Comparison of ENCODE assay signal across 18 cellular contexts in genomic region chr1:81682490-81682889, GRCh38.
DNase-seq lines count a peak whose midpoint lies in the region; ATAC-seq and TF ChIP-seq lines count a peak whose summit lies in the region.
"Had no signal": no experiment of that assay in that cellular context is flagged by ENCODE, and none has a peak within 500 bp of the region (broad histone marks: within the 10 kb centered on the region; RNA-seq: fewer than 3 reads in every experiment).

No MANE protein-coding gene starts in this region.

- H3K27me3 Mint-ChIP-seq in WTC11 (ENCODE audit: low read depth) = no peaks in the 10 kb centered on the region
- H3K27me3 Mint-ChIP-seq in activated CD4-positive, alpha-beta memory T cell treated with anti-CD3 and anti-CD28 coated beads for 36 hours = no peaks in the 10 kb centered on the region
- H3K27me3 Mint-ChIP-seq in MCF 10A (ENCODE audit: insufficient read depth, unreplicated experiment) = no peaks in the 10 kb centered on the region
- H3K27me3 Mint-ChIP-seq: CD4-positive, alpha-beta memory T cell; natural killer cell treated with Interleukin-12 subunit alpha and Interleukin-12 subunit beta and Interleukin-15 and Interleukin-18, amount 100 ng/mL, for 72 hours had no signal

- ATAC-seq in WTC11 (peak; percentile 90), upper lobe of right lung (peak; percentile 71), GM18907 (IDR thresholded peaks at IDR 0.05; ENCODE audit: unreplicated experiment) (no peak)
- ATAC-seq: natural killer cell treated with Interleukin-12 subunit alpha and Interleukin-12 subunit beta and Interleukin-15 and Interleukin-18, amount 100 ng/mL, for 72 hours; Right ventricle myocardium inferior had no signal

- H3K4me1 Mint-ChIP-seq in WTC11 = peaks cover 70% of the 10 kb centered on the region
- no peaks in the 10 kb centered on the region for H3K4me1 Mint-ChIP-seq in activated CD4-positive, alpha-beta memory T cell treated with anti-CD3 and anti-CD28 coated beads for 36 hours (ENCODE audit: low read depth)
- H3K4me1 Mint-ChIP-seq in MCF 10A (ENCODE audit: insufficient read depth, unreplicated experiment) = peaks cover 16% of the 10 kb centered on the region
- H3K4me1 Mint-ChIP-seq: CD4-positive, alpha-beta memory T cell had no signal

- H3K4me1 ChIP-seq in upper lobe of right lung = peaks cover 8% of the 10 kb centered on the region

- H3K36me3 ChIP-seq in upper lobe of right lung = no peaks in the 10 kb centered on the region
- H3K36me3 ChIP-seq: left ventricle myocardium inferior had no signal

- intact Hi-C loops in upper lobe of right lung (cut with DNase I) (no loop called here), MCF 10A (cut with micrococcal nuclease) (no loop called here)
- intact Hi-C loops in activated CD4-positive, alpha-beta memory T cell treated with anti-CD3 and anti-CD28 coated beads for 36 hours (cut with micrococcal nuclease) = no loop called here

- H3K4me3 Mint-ChIP-seq in WTC11 = no peak overlapping the region
- H3K4me3 Mint-ChIP-seq in activated CD4-positive, alpha-beta memory T cell treated with anti-CD3 and anti-CD28 coated beads for 36 hours = no peak overlapping the region
- no peak overlapping the region for H3K4me3 Mint-ChIP-seq in MCF 10A (ENCODE audit: unreplicated experiment)
- H3K4me3 Mint-ChIP-seq: activated T-helper 1 cell treated with anti-CD3 and anti-CD28 coated beads, Interleukin-12 subunit alpha, Interleukin-12 subunit beta, Interleukin-2, Interleukin-4 antibody, amounts not matched to agents 30 ng/mL and 10 ng/mL and 1 ng/mL, durations not matched to agents 14 hours and 24 hours and 36 hours; CD4-positive, alpha-beta memory T cell; natural killer cell treated with Interleukin-12 subunit alpha and Interleukin-12 subunit beta and Interleukin-15 and Interleukin-18, amount 100 ng/mL, for 72 hours had no signal

- CTCF ChIA-PET in WTC11 (lab: Charles Lee) = no interaction called here
- CTCF ChIA-PET in activated CD4-positive, alpha-beta memory T cell treated with anti-CD3 and anti-CD28 coated beads for 36 hours (lab: Charles Lee) = no interaction called here
- CTCF ChIA-PET in MCF 10A (lab: Yijun Ruan, JAX) = interaction anchor here (0.6 to 1.8 kb wide), 4 partner anchors 10 to 722 kb away, joined by 3 to 6 read pairs (median 4); no protein-coding TSS in a partner anchor

- DNase-seq in HCEC 1CT = peak; percentile 41
- DNase-seq in WTC11 (ENCODE audit: low spot score) = peak; percentile 18
- peak; percentile 17 for DNase-seq in iPS-NIHi7 (ENCODE audit: extremely low spot score)
- DNase-seq in upper lobe of right lung = no peak
- DNase-seq in activated CD4-positive, alpha-beta memory T cell treated with anti-CD3 and anti-CD28 coated beads for 36 hours = no peak
- no peak for DNase-seq in MCF 10A (ENCODE audit: unreplicated experiment)
- DNase-seq: activated CD4-positive, alpha-beta T cell treated with anti-CD3 and anti-CD28 coated beads, Interleukin-2, amount 50 U/mL, for 1 hour; aorta; CD4-positive, alpha-beta memory T cell; left ventricle myocardium inferior; NCI-H187 treated with DMSO at 0.1 percent for 48 hours; NCI-H82; small intestine had no signal

- H3K36me3 Mint-ChIP-seq in WTC11 = peaks cover 31% of the 10 kb centered on the region
- H3K36me3 Mint-ChIP-seq in activated CD4-positive, alpha-beta memory T cell treated with anti-CD3 and anti-CD28 coated beads for 36 hours = no peaks in the 10 kb centered on the region
- no peaks in the 10 kb centered on the region for H3K36me3 Mint-ChIP-seq in MCF 10A (ENCODE audit: insufficient read depth, unreplicated experiment)
- H3K36me3 Mint-ChIP-seq: CD4-positive, alpha-beta memory T cell had no signal

- no peaks in the 10 kb centered on the region for H3K27me3 ChIP-seq in upper lobe of right lung

- H3K27ac ChIP-seq in upper lobe of right lung = no peak overlapping the region
- H3K27ac ChIP-seq: KMS-11, left ventricle myocardium inferior had no signal

- POLR2A ChIA-PET in WTC11 (lab: Charles Lee) (no interaction called here), MCF 10A (lab: Yijun Ruan, JAX) (interaction anchor here (1.3 to 2.2 kb wide), 2 partner anchors 20 to 33 kb away, joined by 4 to 6 read pairs; no protein-coding TSS in a partner anchor)
- POLR2A ChIA-PET in activated CD4-positive, alpha-beta memory T cell treated with anti-CD3 and anti-CD28 coated beads for 36 hours (lab: Charles Lee) = no interaction called here

- TF ChIP-seq CTCF in WTC11 (IDR thresholded peaks at IDR 0.05) = no peak
- TF ChIP-seq CTCF in upper lobe of right lung (IDR thresholded peaks at IDR 0.05) = no peak
- TF ChIP-seq CTCF in MCF 10A (IDR thresholded peaks at IDR 0.05; ENCODE audit: unreplicated experiment) = no peak

- no peaks in the 10 kb centered on the region for H3K9me3 ChIP-seq in upper lobe of right lung

- H3K27ac Mint-ChIP-seq in WTC11 (peak overlapping the region; percentile 99), MCF 10A (ENCODE audit: low read depth, unreplicated experiment) (no peak overlapping the region)
- no peak overlapping the region for H3K27ac Mint-ChIP-seq in activated CD4-positive, alpha-beta memory T cell treated with anti-CD3 and anti-CD28 coated beads for 36 hours
- H3K27ac Mint-ChIP-seq: activated T-helper 1 cell treated with anti-CD3 and anti-CD28 coated beads, Interleukin-12 subunit alpha, Interleukin-12 subunit beta, Interleukin-2, Interleukin-4 antibody, amounts not matched to agents 30 ng/mL and 10 ng/mL and 1 ng/mL, durations not matched to agents 14 hours and 24 hours and 36 hours; CD4-positive, alpha-beta memory T cell; natural killer cell treated with Interleukin-12 subunit alpha and Interleukin-12 subunit beta and Interleukin-15 and Interleukin-18, amount 100 ng/mL, for 72 hours had no signal

- no TSS peak for BruUV-seq in MCF 10A (replicated peaks; lab: Mats Ljungman, UMichigan)

- H3K9me3 Mint-ChIP-seq in WTC11 = peaks cover 32% of the 10 kb centered on the region
- H3K9me3 Mint-ChIP-seq in activated CD4-positive, alpha-beta memory T cell treated with anti-CD3 and anti-CD28 coated beads for 36 hours = peaks cover 10% of the 10 kb centered on the region
- H3K9me3 Mint-ChIP-seq in MCF 10A (ENCODE audit: unreplicated experiment) = peaks cover 14% of the 10 kb centered on the region

- H3K4me3 ChIP-seq in upper lobe of right lung = no peak overlapping the region
- H3K4me3 ChIP-seq: left ventricle myocardium inferior had no signal

TF ChIP-seq in WTC11, 78 proteins besides CTCF, POLR2A, EP300 and RAD21 (continues in another document):
- no peak for TF ChIP-seq E2F5 (CRISPR knock-in tag; IDR thresholded peaks at IDR 0.05)
- TF ChIP-seq MAX (CRISPR knock-in tag; IDR thresholded peaks at IDR 0.05) = no peak
- TF ChIP-seq ATF3 (CRISPR knock-in tag; conservative IDR thresholded peaks at IDR 0.05) = no peak
- TF ChIP-seq SMAD4 (CRISPR knock-in tag; IDR thresholded peaks at IDR 0.05) = no peak
- no peak for TF ChIP-seq ZBTB43 (CRISPR knock-in tag; IDR thresholded peaks at IDR 0.05)
- TF ChIP-seq TEAD4 (CRISPR knock-in tag; IDR thresholded peaks at IDR 0.05) = peak; percentile 61; the same call in 1 of the 2 replicates
- TF ChIP-seq SMAD3 (CRISPR knock-in tag; IDR thresholded peaks at IDR 0.05; ENCODE audit: borderline replicate concordance) = no peak
- no peak for TF ChIP-seq ZNF138 (CRISPR knock-in tag; conservative IDR thresholded peaks at IDR 0.05)
- no peak for TF ChIP-seq FOXP1 (CRISPR knock-in tag; IDR thresholded peaks at IDR 0.05; ENCODE audit: borderline replicate concordance)
- no peak for TF ChIP-seq JUN (CRISPR knock-in tag; IDR thresholded peaks at IDR 0.05)
- no peak for TF ChIP-seq ZNF512 (CRISPR knock-in tag; IDR thresholded peaks at IDR 0.05; ENCODE audit: borderline replicate concordance)

Comparison
In these comparisons a context has a peak if more than half of its experiments do, and no peak if none do; other contexts are left out.
1. DNase-seq: peak in HCEC 1CT (single experiment), WTC11 (single experiment) and iPS-NIHi7 (single experiment); none in upper lobe of right lung (single experiment), activated CD4-positive, alpha-beta memory T cell treated with anti-CD3 and anti-CD28 coated beads for 36 hours (single experiment) and MCF 10A (single experiment).